In genomic region chr13:111117289-111117688, GRCh38 we compare ENCODE assay signal across 1 cellular context.
TF ChIP-seq lines count a peak whose summit lies in the region.

No MANE protein-coding gene starts in this region.

TF ChIP-seq in K562, 482 proteins besides CTCF, POLR2A, EP300 and RAD21 (continued from another document):
- peak; percentile 10 for TF ChIP-seq CBX8 (IDR thresholded peaks at IDR 0.05; ENCODE audit: borderline replicate concordance, extremely low read depth, low read depth, low read length, poor library complexity, severe bottlenecking)
- TF ChIP-seq SAP30 (IDR thresholded peaks at IDR 0.05; ENCODE audit: borderline replicate concordance, insufficient read depth, low read depth, low read length, poor library complexity, severe bottlenecking): no peak
